15 cellular contexts compared by ENCODE assay signal in the genomic region with DNA sequence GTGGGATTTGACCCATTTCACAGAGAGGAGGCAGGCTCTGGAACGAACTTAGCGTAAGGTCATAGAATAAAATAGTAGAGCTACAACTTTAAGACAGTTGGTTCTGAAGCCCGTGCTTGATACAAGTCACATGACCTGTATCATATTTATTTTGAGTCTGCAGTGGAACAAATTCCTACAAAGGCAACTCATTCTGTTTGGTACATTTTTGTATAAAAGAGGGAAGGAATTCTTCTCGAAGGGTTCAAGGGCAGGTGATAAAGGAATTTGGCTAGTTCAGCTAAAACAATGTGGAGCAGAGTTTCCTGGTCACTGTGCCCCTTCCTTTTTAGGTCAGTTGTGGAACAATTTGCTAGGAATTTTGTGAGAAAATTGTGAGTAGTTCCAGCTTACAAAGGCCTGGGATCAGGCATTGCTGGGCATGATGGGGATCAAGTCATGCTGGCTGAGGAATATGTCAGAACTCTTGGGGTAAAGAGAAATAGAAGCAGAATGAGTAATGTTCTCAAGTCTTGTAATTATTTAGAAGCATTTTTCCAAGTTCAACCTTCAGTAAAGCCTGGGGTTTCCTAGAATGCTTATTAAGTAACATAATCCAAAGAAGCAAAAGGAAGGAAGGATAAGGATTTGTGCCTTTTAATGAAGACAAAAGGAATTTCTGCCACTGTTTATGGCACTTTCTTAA. TPM values are rescaled to one million over a fixed set of nuclear protein-coding genes. Genes with fewer than 3 reads are reported as not detected.
DNase-seq lines count a peak whose midpoint lies in the region; ATAC-seq and TF ChIP-seq lines count a peak whose summit lies in the region.
"Had no signal": no experiment of that assay in that cellular context is flagged by ENCODE, and none has a peak within 500 bp of the region (broad histone marks: within the 10 kb centered on the region; RNA-seq: fewer than 3 reads in every experiment).

No MANE protein-coding gene starts in this region.

- no peaks in the 10 kb centered on the region for H3K27me3 Mint-ChIP-seq in CD4-positive, CD25-positive, alpha-beta regulatory T cell
- peaks cover 2% of the 10 kb centered on the region for H3K27me3 Mint-ChIP-seq in neural progenitor cell (ENCODE audit: insufficient read depth, low read depth)
- H3K27me3 Mint-ChIP-seq: progenitor cell of endocrine pancreas; stimulated activated naive CD8-positive, alpha-beta T cell treated with anti-CD3 and anti-CD28 coated beads, Interleukin-15, amount 100 ng/mL, for 72 hours had no signal

- H3K36me3 Mint-ChIP-seq in CD4-positive, CD25-positive, alpha-beta regulatory T cell, result peaks cover 7% of the 10 kb centered on the region
- peaks cover 12% of the 10 kb centered on the region for H3K36me3 Mint-ChIP-seq in neural progenitor cell

- no peak for ATAC-seq in CD4-positive, CD25-positive, alpha-beta regulatory T cell (ENCODE audit: low read depth in 2 of 2)
- no peak for ATAC-seq in GM19455 (IDR thresholded peaks at IDR 0.05; ENCODE audit: unreplicated experiment)
- ATAC-seq: stimulated activated naive CD8-positive, alpha-beta T cell treated with anti-CD3 and anti-CD28 coated beads, Interleukin-15, amount 100 ng/mL, for 72 hours had no signal

- H3K9me3 Mint-ChIP-seq in CD4-positive, CD25-positive, alpha-beta regulatory T cell, result no peaks in the 10 kb centered on the region
- H3K9me3 Mint-ChIP-seq in neural progenitor cell, result no peaks in the 10 kb centered on the region
- H3K9me3 Mint-ChIP-seq: stimulated activated naive CD8-positive, alpha-beta T cell treated with anti-CD3 and anti-CD28 coated beads, Interleukin-15, amount 100 ng/mL, for 72 hours had no signal

- H3K4me3 ChIP-seq in CD4-positive, CD25-positive, alpha-beta regulatory T cell (ENCODE audit: low read depth, low read length), result peak overlapping the region; percentile 37
- no peak overlapping the region for H3K4me3 ChIP-seq in osteoblast (ENCODE audit: insufficient read depth, low read length)
- H3K4me3 ChIP-seq in neural progenitor cell, result no peak overlapping the region
- no peak overlapping the region for H3K4me3 ChIP-seq in SJCRH30
- H3K4me3 ChIP-seq: BLaER1 treated with 17β-estradiol and CSF1 and Interleukin-3, amounts not matched to agents 10 nM and 100 nM; hepatocyte had no signal

- H3K36me3 ChIP-seq in CD4-positive, CD25-positive, alpha-beta regulatory T cell (ENCODE audit: control insufficient read depth, insufficient read depth, low read length), result no peaks in the 10 kb centered on the region
- H3K36me3 ChIP-seq in osteoblast (ENCODE audit: insufficient read depth, low read length) (no peaks in the 10 kb centered on the region), neural progenitor cell (no peaks in the 10 kb centered on the region), SJCRH30 (no peaks in the 10 kb centered on the region)

- peaks cover 71 to 98% (median 87%) of the 10 kb centered on the region in 4 donors for H3K4me1 Mint-ChIP-seq in CD4-positive, CD25-positive, alpha-beta regulatory T cell
- H3K4me1 Mint-ChIP-seq in neural progenitor cell, result peaks cover 15% of the 10 kb centered on the region

- TF ChIP-seq CTCF in osteoblast (IDR thresholded peaks at IDR 0.05; ENCODE audit: extremely low read depth, low read depth, low read length) (no peak), neural progenitor cell (IDR thresholded peaks at IDR 0.05) (no peak)

- H3K27ac Mint-ChIP-seq in CD4-positive, CD25-positive, alpha-beta regulatory T cell, result peak overlapping the region in 1 of 3 donors; percentile 13
- no peak overlapping the region for H3K27ac Mint-ChIP-seq in neural progenitor cell
- H3K27ac Mint-ChIP-seq: progenitor cell of endocrine pancreas; stimulated activated naive CD8-positive, alpha-beta T cell treated with anti-CD3 and anti-CD28 coated beads, Interleukin-15, amount 100 ng/mL, for 72 hours had no signal

- H3K4me2 ChIP-seq in osteoblast (ENCODE audit: insufficient read depth, low read length) (peak overlapping the region; percentile 46), neural progenitor cell (no peak overlapping the region)
- H3K4me2 ChIP-seq: hepatocyte had no signal

- no peaks in the 10 kb centered on the region for H3K9me3 ChIP-seq in CD4-positive, CD25-positive, alpha-beta regulatory T cell (ENCODE audit: control insufficient read depth in 2 of 2, low read length in 2 of 2)
- H3K9me3 ChIP-seq in osteoblast (ENCODE audit: low read depth, low read length) (no peaks in the 10 kb centered on the region), neural progenitor cell (ENCODE audit: low read depth) (no peaks in the 10 kb centered on the region), SJCRH30 (replicated peaks) (no peaks in the 10 kb centered on the region)

- H3K79me2 ChIP-seq in osteoblast (ENCODE audit: insufficient read depth, low read length) (peaks cover 99% of the 10 kb centered on the region), neural progenitor cell (ENCODE audit: low read depth) (peaks cover 87% of the 10 kb centered on the region)

- no peaks in the 10 kb centered on the region for H3K27me3 ChIP-seq in CD4-positive, CD25-positive, alpha-beta regulatory T cell (ENCODE audit: control insufficient read depth, insufficient read depth, low read length)
- H3K27me3 ChIP-seq in osteoblast (ENCODE audit: insufficient read depth, low read length) (no peaks in the 10 kb centered on the region), neural progenitor cell (no peaks in the 10 kb centered on the region), SJCRH30 (no peaks in the 10 kb centered on the region)
- H3K27me3 ChIP-seq: BLaER1 treated with 17β-estradiol and CSF1 and Interleukin-3, amounts not matched to agents 10 nM and 100 nM; hepatocyte had no signal

- no peak overlapping the region for H2AFZ ChIP-seq in osteoblast (ENCODE audit: low read length)
- no peak overlapping the region for H2AFZ ChIP-seq in neural progenitor cell (replicated peaks)
- H2AFZ ChIP-seq: hepatocyte had no signal

- H3K9ac ChIP-seq in neural progenitor cell, result no peak overlapping the region
- H3K9ac ChIP-seq: BLaER1 treated with 17β-estradiol and CSF1 and Interleukin-3, amounts not matched to agents 10 nM and 100 nM had no signal

- peaks cover 5% of the 10 kb centered on the region for H3F3A ChIP-seq in neural progenitor cell (ENCODE audit: low read depth)

- H4K20me1 ChIP-seq in osteoblast (ENCODE audit: insufficient read depth, low read length) (peaks cover 61% of the 10 kb centered on the region), neural progenitor cell (ENCODE audit: low read depth) (peaks cover 99% of the 10 kb centered on the region)

- H3K27ac ChIP-seq in CD4-positive, CD25-positive, alpha-beta regulatory T cell (ENCODE audit: insufficient read depth, low read length, poor library complexity, severe bottlenecking), result no peak overlapping the region
- H3K27ac ChIP-seq in osteoblast (ENCODE audit: low read depth, low read length) (peak overlapping the region; percentile 60), neural progenitor cell (no peak overlapping the region), SJCRH30 (no peak overlapping the region)
- H3K27ac ChIP-seq: BLaER1 treated with 17β-estradiol and CSF1 and Interleukin-3, amounts not matched to agents 10 nM and 100 nM; hepatocyte had no signal

- H3K4me1 ChIP-seq in CD4-positive, CD25-positive, alpha-beta regulatory T cell (ENCODE audit: control insufficient read depth, insufficient read depth, low read length, poor library complexity, severe bottlenecking), result peaks cover 52% of the 10 kb centered on the region
- H3K4me1 ChIP-seq in osteoblast (ENCODE audit: insufficient read depth, low read length) (peaks cover 42% of the 10 kb centered on the region), neural progenitor cell (no peaks in the 10 kb centered on the region), SJCRH30 (0 out of 2 replicates have a peak, but pooled peaks cover 4% of the 10 kb centered on the region)

- H3K4me3 Mint-ChIP-seq in CD4-positive, CD25-positive, alpha-beta regulatory T cell, result peak overlapping the region; percentile 7 to 73 (median 52)
- no peak overlapping the region for H3K4me3 Mint-ChIP-seq in neural progenitor cell
- H3K4me3 Mint-ChIP-seq: stimulated activated naive CD8-positive, alpha-beta T cell treated with anti-CD3 and anti-CD28 coated beads, Interleukin-15, amount 100 ng/mL, for 72 hours had no signal

- DNase-seq in CD4-positive, CD25-positive, alpha-beta regulatory T cell, result no peak
- peak; percentile 49 for DNase-seq in LHCN-M2 (ENCODE audit: low read depth)
- peak; percentile 31 for DNase-seq in dedifferentiated amniotic fluid mesenchymal stem cell (ENCODE audit: extremely low spot score)
- DNase-seq in osteoblast (ENCODE audit: insufficient read length, low spot score, missing footprints), result no peak
- DNase-seq in neural progenitor cell (ENCODE audit: low spot score), result no peak
- no peak for DNase-seq in H4 (ENCODE audit: low spot score)
- DNase-seq in SJCRH30, result no peak
- DNase-seq: activated CD4-positive, CD25-positive, alpha-beta regulatory T cell; KG1; NCI-H1930; stimulated activated naive CD8-positive, alpha-beta T cell treated with anti-CD3 and anti-CD28 coated beads, Interleukin-15, amount 100 ng/mL, for 72 hours had no signal

RNA-seq across cellular contexts. Expression of a gene that starts 19.1 kb away (rescaled TPM):
- 223 TPM for total RNA-seq in CD4-positive, CD25-positive, alpha-beta regulatory T cell
- polyA plus RNA-seq in CD4-positive, CD25-positive, alpha-beta regulatory T cell, result 10 to 100 TPM; 49.5 to 57.2 (median 55.3) TPM
- total RNA-seq in LHCN-M2 (2014; rRNA removed), result 21.2 and 24.3 TPM in 2 replicates
- polyA plus RNA-seq in LHCN-M2 (2012), result 10.2 TPM
- total RNA-seq in osteoblast, result 60.1 and 60.7 TPM in 2 replicates
- total RNA-seq in neural progenitor cell (ENCODE audit: low replicate concordance), result 48.8 and 64.2 TPM in 2 replicates
- 31.0 and 48.3 TPM in 2 replicates for total RNA-seq in H4 (2014; rRNA removed; shearing (Covaris generic))
- 36.9 and 42.0 TPM in 2 replicates for total RNA-seq in SJCRH30 (2014; rRNA removed; shearing (Covaris generic))

Comparison
In these comparisons a context has a peak if more than half of its experiments do, and no peak if none do; other contexts are left out.
1. DNase-seq: peak in LHCN-M2 (single experiment) and dedifferentiated amniotic fluid mesenchymal stem cell (single experiment); none in CD4-positive, CD25-positive, alpha-beta regulatory T cell (0 of 3), osteoblast (single experiment), neural progenitor cell (single experiment), H4 (single experiment) and SJCRH30 (0 of 2).